Comparison of ENCODE assay signal across 8 cellular contexts in the genomic region with DNA sequence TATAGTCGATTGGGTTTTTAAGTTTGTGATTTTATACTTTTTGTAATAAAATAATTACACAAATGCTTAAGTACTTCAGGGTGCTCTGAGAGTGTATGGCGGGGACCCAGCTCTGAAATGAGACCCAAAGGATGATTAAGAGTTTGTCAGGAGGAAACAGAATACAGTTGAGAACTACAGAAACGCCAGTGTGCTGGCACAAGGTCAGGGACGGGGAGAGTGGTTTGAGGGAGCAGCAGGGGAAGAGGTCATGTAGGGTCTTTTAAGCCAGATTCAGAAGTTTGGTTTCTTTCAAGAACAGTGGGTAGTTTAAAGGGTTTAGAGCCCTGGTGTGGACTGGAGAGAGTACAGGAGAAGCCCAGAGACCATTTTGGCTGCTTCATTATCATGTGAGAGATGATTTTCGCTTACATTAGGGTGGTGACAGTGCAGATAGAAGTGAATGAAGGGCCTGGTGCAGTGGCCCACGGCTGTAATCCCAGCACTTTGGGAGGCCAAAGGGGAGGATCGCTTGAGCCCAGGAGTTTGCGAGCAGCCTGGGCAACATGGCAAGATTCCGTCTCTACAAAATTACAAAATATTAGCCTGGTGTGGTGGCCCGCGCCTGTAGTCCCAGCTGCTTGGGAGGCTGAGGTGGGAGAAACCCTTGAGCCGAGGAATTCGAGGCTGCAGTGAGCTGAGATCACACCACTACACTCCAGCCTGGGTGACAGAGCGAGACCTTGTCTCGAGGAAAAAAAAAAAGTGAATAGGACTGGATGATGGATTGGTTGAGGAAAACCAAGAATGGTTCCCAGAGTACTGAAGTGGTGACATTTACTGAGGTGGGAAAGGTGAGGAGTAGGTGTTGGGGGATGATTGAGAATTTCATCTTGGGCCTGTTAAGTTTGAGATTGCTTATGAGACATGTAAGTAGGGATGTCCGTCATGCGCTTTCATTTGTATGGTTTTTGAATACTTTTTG. TPM values are rescaled to one million over a fixed set of nuclear protein-coding genes. Genes with fewer than 3 reads are reported as not detected.
DNase-seq lines count a peak whose midpoint lies in the region; ATAC-seq lines count a peak whose summit lies in the region.

No MANE protein-coding gene starts in this region.

- H3K27ac Mint-ChIP-seq in activated naive CD4-positive, alpha-beta T cell treated with anti-CD3 and anti-CD28 coated beads, Interleukin-2, amount 50 U/mL, for 72 hours: peak overlapping the region; percentile 99 to 100
- peak overlapping the region; percentile 99 for H3K27ac Mint-ChIP-seq in stimulated activated naive B cell treated with anti-CD40 and anti-IgM and Interleukin-4, amounts not matched to agents 10 μg/mL and 1 μg/mL and 100 μg/mL, for 72 hours

- peak overlapping the region; percentile 91 to 93 for H3K4me3 Mint-ChIP-seq in stimulated activated naive B cell treated with anti-CD40 and anti-IgM and Interleukin-4, amounts not matched to agents 10 μg/mL and 1 μg/mL and 100 μg/mL, for 72 hours

- H3K36me3 ChIP-seq in iPS-20b (ENCODE audit: insufficient read depth, low read depth, low read length): peaks cover 28% of the 10 kb centered on the region

- DNase-seq in left cardiac atrium: peak; percentile 36
- no peak for DNase-seq in Right ventricle myocardium superior
- DNase-seq in activated naive CD4-positive, alpha-beta T cell treated with anti-CD3 and anti-CD28 coated beads, Interleukin-2, amount 50 U/mL, for 72 hours (ENCODE audit: low spot score in 2 of 2): peak in 1 of 2 donors; percentile 14
- no peak for DNase-seq in stimulated activated naive B cell treated with anti-CD40 and anti-IgM and Interleukin-4, amounts not matched to agents 10 μg/mL and 1 μg/mL and 100 μg/mL, for 72 hours
- DNase-seq in HuH-7 (ENCODE audit: low spot score): no peak
- no peak for DNase-seq in HPDE6-E6E7 (ENCODE audit: extremely low spot score)
- no peak for DNase-seq in NCI-H82 treated with DMSO at 0.1 percent for 48 hours (lab: John Stamatoyannopoulos, UW; ENCODE audit: unreplicated experiment)

- H3K9ac ChIP-seq in iPS-20b (ENCODE audit: low read depth, low read length): peak overlapping the region; percentile 96

- ATAC-seq in left cardiac atrium (no peak), Right ventricle myocardium superior (ENCODE audit: poor library complexity) (no peak)
- ATAC-seq in activated naive CD4-positive, alpha-beta T cell treated with anti-CD3 and anti-CD28 coated beads, Interleukin-2, amount 50 U/mL, for 72 hours: no peak
- ATAC-seq in stimulated activated naive B cell treated with anti-CD40 and anti-IgM and Interleukin-4, amounts not matched to agents 10 μg/mL and 1 μg/mL and 100 μg/mL, for 72 hours (replicated peaks): no peak

- peaks cover 32 to 67% of the 10 kb centered on the region in 2 donors for H3K4me1 Mint-ChIP-seq in stimulated activated naive B cell treated with anti-CD40 and anti-IgM and Interleukin-4, amounts not matched to agents 10 μg/mL and 1 μg/mL and 100 μg/mL, for 72 hours

- peak overlapping the region; percentile 95 for H3K4me3 ChIP-seq in iPS-20b (ENCODE audit: low read length)

- intact Hi-C loops in left cardiac atrium (cut with DNase I): loop anchor here in 1 of 2 donors (5.0 kb wide), 1 partner anchor 92 kb away; no protein-coding TSS in a partner anchor
- intact Hi-C loops in Right ventricle myocardium superior (cut with DNase I): no loop called here

- no peaks in the 10 kb centered on the region for H3K9me3 Mint-ChIP-seq in activated naive CD4-positive, alpha-beta T cell treated with anti-CD3 and anti-CD28 coated beads, Interleukin-2, amount 50 U/mL, for 72 hours
- H3K9me3 Mint-ChIP-seq in stimulated activated naive B cell treated with anti-CD40 and anti-IgM and Interleukin-4, amounts not matched to agents 10 μg/mL and 1 μg/mL and 100 μg/mL, for 72 hours: no peaks in the 10 kb centered on the region

- no peaks in the 10 kb centered on the region for H3K27me3 Mint-ChIP-seq in stimulated activated naive B cell treated with anti-CD40 and anti-IgM and Interleukin-4, amounts not matched to agents 10 μg/mL and 1 μg/mL and 100 μg/mL, for 72 hours

- H3K27ac ChIP-seq in iPS-20b (ENCODE audit: low read length): no peak overlapping the region

- no peaks in the 10 kb centered on the region for H3K9me3 ChIP-seq in iPS-20b (ENCODE audit: insufficient read depth, low read depth, low read length)

- H3K36me3 Mint-ChIP-seq in activated naive CD4-positive, alpha-beta T cell treated with anti-CD3 and anti-CD28 coated beads, Interleukin-2, amount 50 U/mL, for 72 hours: peaks cover 34 to 41% of the 10 kb centered on the region in 2 donors
- H3K36me3 Mint-ChIP-seq in stimulated activated naive B cell treated with anti-CD40 and anti-IgM and Interleukin-4, amounts not matched to agents 10 μg/mL and 1 μg/mL and 100 μg/mL, for 72 hours: peaks cover 17 to 49% of the 10 kb centered on the region in 2 donors

- H3K27me3 ChIP-seq in iPS-20b (ENCODE audit: insufficient read depth, low read length): no peaks in the 10 kb centered on the region

- H3K4me1 ChIP-seq in iPS-20b (ENCODE audit: insufficient read depth, low read length): peaks cover 9% of the 10 kb centered on the region; the same call in 1 of the 2 replicates

RNA-seq across cellular contexts. Expression of gene ETF1, which starts 1.4 kb away (rescaled TPM):
- total RNA-seq in left cardiac atrium (100 to 1,000 TPM in 1 of 2 donors, 10 to 100 TPM in 1; 74.0 to 106 TPM), Right ventricle myocardium superior (80.9 TPM)
- 100 to 1,000 TPM; 109 to 120 TPM for total RNA-seq in activated naive CD4-positive, alpha-beta T cell treated with anti-CD3 and anti-CD28 coated beads, Interleukin-2, amount 50 U/mL, for 72 hours

RNA-seq across cellular contexts. Expression of gene HSPA9, which starts 30.7 kb away (rescaled TPM):
- total RNA-seq in left cardiac atrium (100 to 1,000 TPM; 208 to 261 TPM), Right ventricle myocardium superior (290 TPM)
- total RNA-seq in activated naive CD4-positive, alpha-beta T cell treated with anti-CD3 and anti-CD28 coated beads, Interleukin-2, amount 50 U/mL, for 72 hours: 100 to 1,000 TPM; 346 to 393 TPM
